Comparison of ENCODE assay signal across 18 cellular contexts in the genomic region with DNA sequence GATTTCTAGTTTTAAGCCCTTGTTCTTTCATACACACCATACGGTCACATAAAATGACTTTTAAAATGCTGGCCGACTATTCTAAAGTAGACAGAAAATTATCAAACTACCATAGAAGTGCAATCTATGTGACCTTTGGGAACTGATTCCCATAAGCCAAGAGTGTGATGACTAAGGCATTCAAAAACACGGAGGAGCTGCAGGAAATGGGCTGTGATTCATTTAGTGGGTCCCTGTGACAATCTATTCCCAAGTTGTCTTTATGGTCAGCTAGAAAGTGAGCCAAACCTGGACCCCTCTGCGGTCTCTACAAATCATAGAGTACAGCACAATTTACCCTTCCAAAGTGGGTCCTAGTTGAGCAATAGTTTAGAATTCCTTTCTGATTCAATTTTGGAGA.
DNase-seq lines count a peak whose midpoint lies in the region; ATAC-seq and TF ChIP-seq lines count a peak whose summit lies in the region.
"Had no signal": no experiment of that assay in that cellular context is flagged by ENCODE, and none has a peak within 500 bp of the region (broad histone marks: within the 10 kb centered on the region; RNA-seq: fewer than 3 reads in every experiment).

No MANE protein-coding gene starts in this region.

- H3K4me1 Mint-ChIP-seq in GM23338 = peaks cover 3% of the 10 kb centered on the region; the same call in 1 of the 3 replicates
- H3K4me1 Mint-ChIP-seq: CD8-positive, alpha-beta memory T cell; naive thymus-derived CD8-positive, alpha-beta T cell had no signal

- no peak overlapping the region for H3K4me2 ChIP-seq in GM23338

- no peak overlapping the region for H3K4me3 ChIP-seq in GM23338
- no peak overlapping the region for H3K4me3 ChIP-seq in epithelial cell of esophagus (ENCODE audit: low read length)
- H3K4me3 ChIP-seq: right atrium auricular region had no signal

- no peaks in the 10 kb centered on the region for H3K4me1 ChIP-seq in GM23338 (ENCODE audit: insufficient read depth)

- no peak overlapping the region for H3K4me3 Mint-ChIP-seq in GM23338
- H3K4me3 Mint-ChIP-seq: CD8-positive, alpha-beta memory T cell; naive thymus-derived CD8-positive, alpha-beta T cell had no signal

- H3K9me3 Mint-ChIP-seq in GM23338 = no peaks in the 10 kb centered on the region
- H3K9me3 Mint-ChIP-seq: CD8-positive, alpha-beta memory T cell; naive thymus-derived CD8-positive, alpha-beta T cell had no signal

- no peaks in the 10 kb centered on the region for H3K36me3 ChIP-seq in GM23338 (ENCODE audit: insufficient read depth)
- H3K36me3 ChIP-seq: right atrium auricular region had no signal

- H3K36me3 Mint-ChIP-seq in GM23338 (ENCODE audit: low read depth) = no peaks in the 10 kb centered on the region
- H3K36me3 Mint-ChIP-seq: naive thymus-derived CD8-positive, alpha-beta T cell had no signal

- H3K27me3 Mint-ChIP-seq in GM23338 (ENCODE audit: insufficient read depth, low read depth, poor library complexity) = no peaks in the 10 kb centered on the region
- H3K27me3 Mint-ChIP-seq: naive thymus-derived CD8-positive, alpha-beta T cell had no signal

- no peak for TF ChIP-seq CTCF in GM23338 (conservative IDR thresholded peaks at IDR 0.05; ENCODE audit: low read depth in 2 of 2)
- no peak for TF ChIP-seq CTCF in epithelial cell of esophagus (IDR thresholded peaks at IDR 0.05; ENCODE audit: insufficient read depth, low read depth, low read length, missing control alignments)

- no peaks in the 10 kb centered on the region for H3K9me2 ChIP-seq in GM23338 (ENCODE audit: insufficient read depth)

- no peak overlapping the region for H3K27ac ChIP-seq in GM23338 (ENCODE audit: low read depth)
- H3K27ac ChIP-seq: right atrium auricular region had no signal

- 0 out of 2 replicates have a peak overlapping the region, but pooled peaks have one; percentile 28 for H2AFZ ChIP-seq in GM23338

- H3K27ac Mint-ChIP-seq in GM23338 = no peak overlapping the region

- DNase-seq in GM23338 (ENCODE audit: low spot score) = no peak
- peak; percentile 35 for DNase-seq in RKO (ENCODE audit: low spot score)
- DNase-seq in epithelial cell of esophagus (ENCODE audit: low read depth) = peak; percentile 43
- DNase-seq in renal cortical epithelial cell (ENCODE audit: low read depth) = peak; percentile 18
- no peak for DNase-seq in NCI-H446 (lab: John Stamatoyannopoulos, UW)
- no peak for DNase-seq in NCI-H2227 treated with DMSO at 0.1 percent for 48 hours (lab: John Stamatoyannopoulos, UW)
- DNase-seq in RPMI8226 = no peak
- DNase-seq: activated naive CD4-positive, alpha-beta T cell treated with anti-CD3 and anti-CD28 coated beads, Interleukin-2, amount 50 U/mL, for 16 hours; CD8-positive, alpha-beta memory T cell; cerebellar nuclear complex; naive thymus-derived CD8-positive, alpha-beta T cell; NCI-H1048; NK-92 treated with Interleukin-12 subunit alpha and Interleukin-12 subunit beta, amount 100 ng/mL, for 24 hours; SHP77 treated with DMSO at 0.1 percent for 48 hours; stimulated activated CD4-positive, alpha-beta T cell treated with anti-CD3 and anti-CD28 coated beads, Interleukin-4, amount 100 ng/mL, for 1 hour had no signal

- no peaks in the 10 kb centered on the region for H3K27me3 ChIP-seq in GM23338 (ENCODE audit: insufficient read depth)
- H3K27me3 ChIP-seq: right atrium auricular region had no signal

- no peaks in the 10 kb centered on the region for H4K20me1 ChIP-seq in GM23338 (replicated peaks; ENCODE audit: insufficient read depth)

- ATAC-seq in GM23338 = no peak
- ATAC-seq in GM19397 (IDR thresholded peaks at IDR 0.05; ENCODE audit: unreplicated experiment) = no peak
- ATAC-seq: HepG2; naive thymus-derived CD8-positive, alpha-beta T cell had no signal

- H3F3A ChIP-seq in GM23338 (replicated peaks; ENCODE audit: low read depth) = no peaks in the 10 kb centered on the region

- H3K79me2 ChIP-seq in GM23338 (replicated peaks; ENCODE audit: insufficient read depth) = no peaks in the 10 kb centered on the region

TF ChIP-seq in GM23338, 12 proteins besides CTCF, POLR2A, EP300 and RAD21 (continues in another document):
- TF ChIP-seq NANOG (IDR thresholded peaks at IDR 0.05; ENCODE audit: borderline replicate concordance) (no peak), ZNF114 (CRISPR knock-in tag; IDR thresholded peaks at IDR 0.05) (no peak), JUNB (IDR thresholded peaks at IDR 0.05; ENCODE audit: unreplicated experiment) (no peak), EZH2 (IDR thresholded peaks at IDR 0.05; ENCODE audit: low read depth, unreplicated experiment) (no peak), STAT1 (IDR thresholded peaks at IDR 0.05; ENCODE audit: unreplicated experiment) (no peak), ZNF331 (CRISPR knock-in tag; IDR thresholded peaks at IDR 0.05; ENCODE audit: low read depth) (no peak), ETS1 (IDR thresholded peaks at IDR 0.05) (no peak), CREB1 (CRISPR knock-in tag; IDR thresholded peaks at IDR 0.05; ENCODE audit: low read depth) (no peak)
- TF ChIP-seq, protein P1, sequence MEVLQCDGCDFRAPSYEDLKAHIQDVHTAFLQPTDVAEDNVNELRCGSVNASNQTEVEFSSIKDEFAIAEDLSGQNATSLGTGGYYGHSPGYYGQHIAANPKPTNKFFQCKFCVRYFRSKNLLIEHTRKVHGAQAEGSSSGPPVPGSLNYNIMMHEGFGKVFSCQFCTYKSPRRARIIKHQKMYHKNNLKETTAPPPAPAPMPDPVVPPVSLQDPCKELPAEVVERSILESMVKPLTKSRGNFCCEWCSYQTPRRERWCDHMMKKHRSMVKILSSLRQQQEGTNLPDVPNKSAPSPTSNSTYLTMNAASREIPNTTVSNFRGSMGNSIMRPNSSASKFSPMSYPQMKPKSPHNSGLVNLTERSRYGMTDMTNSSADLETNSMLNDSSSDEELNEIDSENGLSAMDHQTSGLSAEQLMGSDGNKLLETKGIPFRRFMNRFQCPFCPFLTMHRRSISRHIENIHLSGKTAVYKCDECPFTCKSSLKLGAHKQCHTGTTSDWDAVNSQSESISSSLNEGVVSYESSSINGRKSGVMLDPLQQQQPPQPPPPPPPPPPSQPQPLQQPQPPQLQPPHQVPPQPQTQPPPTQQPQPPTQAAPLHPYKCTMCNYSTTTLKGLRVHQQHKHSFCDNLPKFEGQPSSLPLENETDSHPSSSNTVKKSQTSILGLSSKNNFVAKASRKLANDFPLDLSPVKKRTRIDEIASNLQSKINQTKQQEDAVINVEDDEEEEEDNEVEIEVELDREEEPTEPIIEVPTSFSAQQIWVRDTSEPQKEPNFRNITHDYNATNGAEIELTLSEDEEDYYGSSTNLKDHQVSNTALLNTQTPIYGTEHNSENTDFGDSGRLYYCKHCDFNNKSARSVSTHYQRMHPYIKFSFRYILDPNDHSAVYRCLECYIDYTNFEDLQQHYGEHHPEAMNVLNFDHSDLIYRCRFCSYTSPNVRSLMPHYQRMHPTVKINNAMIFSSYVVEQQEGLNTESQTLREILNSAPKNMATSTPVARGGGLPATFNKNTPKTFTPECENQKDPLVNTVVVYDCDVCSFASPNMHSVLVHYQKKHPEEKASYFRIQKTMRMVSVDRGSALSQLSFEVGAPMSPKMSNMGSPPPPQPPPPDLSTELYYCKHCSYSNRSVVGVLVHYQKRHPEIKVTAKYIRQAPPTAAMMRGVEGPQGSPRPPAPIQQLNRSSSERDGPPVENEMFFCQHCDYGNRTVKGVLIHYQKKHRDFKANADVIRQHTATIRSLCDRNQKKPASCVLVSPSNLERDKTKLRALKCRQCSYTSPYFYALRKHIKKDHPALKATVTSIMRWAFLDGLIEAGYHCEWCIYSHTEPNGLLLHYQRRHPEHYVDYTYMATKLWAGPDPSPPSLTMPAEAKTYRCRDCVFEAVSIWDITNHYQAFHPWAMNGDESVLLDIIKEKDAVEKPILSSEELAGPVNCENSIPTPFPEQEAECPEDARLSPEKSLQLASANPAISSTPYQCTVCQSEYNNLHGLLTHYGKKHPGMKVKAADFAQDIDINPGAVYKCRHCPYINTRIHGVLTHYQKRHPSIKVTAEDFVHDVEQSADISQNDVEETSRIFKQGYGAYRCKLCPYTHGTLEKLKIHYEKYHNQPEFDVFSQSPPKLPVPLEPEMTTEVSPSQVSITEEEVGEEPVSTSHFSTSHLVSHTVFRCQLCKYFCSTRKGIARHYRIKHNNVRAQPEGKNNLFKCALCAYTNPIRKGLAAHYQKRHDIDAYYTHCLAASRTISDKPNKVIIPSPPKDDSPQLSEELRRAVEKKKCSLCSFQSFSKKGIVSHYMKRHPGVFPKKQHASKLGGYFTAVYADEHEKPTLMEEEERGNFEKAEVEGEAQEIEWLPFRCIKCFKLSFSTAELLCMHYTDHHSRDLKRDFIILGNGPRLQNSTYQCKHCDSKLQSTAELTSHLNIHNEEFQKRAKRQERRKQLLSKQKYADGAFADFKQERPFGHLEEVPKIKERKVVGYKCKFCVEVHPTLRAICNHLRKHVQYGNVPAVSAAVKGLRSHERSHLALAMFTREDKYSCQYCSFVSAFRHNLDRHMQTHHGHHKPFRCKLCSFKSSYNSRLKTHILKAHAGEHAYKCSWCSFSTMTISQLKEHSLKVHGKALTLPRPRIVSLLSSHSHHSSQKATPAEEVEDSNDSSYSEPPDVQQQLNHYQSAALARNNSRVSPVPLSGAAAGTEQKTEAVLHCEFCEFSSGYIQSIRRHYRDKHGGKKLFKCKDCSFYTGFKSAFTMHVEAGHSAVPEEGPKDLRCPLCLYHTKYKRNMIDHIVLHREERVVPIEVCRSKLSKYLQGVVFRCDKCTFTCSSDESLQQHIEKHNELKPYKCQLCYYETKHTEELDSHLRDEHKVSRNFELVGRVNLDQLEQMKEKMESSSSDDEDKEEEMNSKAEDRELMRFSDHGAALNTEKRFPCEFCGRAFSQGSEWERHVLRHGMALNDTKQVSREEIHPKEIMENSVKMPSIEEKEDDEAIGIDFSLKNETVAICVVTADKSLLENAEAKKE (CRISPR knock-in tag; IDR thresholded peaks at IDR 0.05) = no peak

Comparison
In these comparisons a context has a peak if more than half of its experiments do, and no peak if none do; other contexts are left out.
1. DNase-seq: peak in RKO (single experiment), epithelial cell of esophagus (single experiment) and renal cortical epithelial cell (single experiment); none in GM23338 (single experiment), NCI-H446 (0 of 2), NCI-H2227 treated with DMSO at 0.1 percent for 48 hours (single experiment) and RPMI8226 (single experiment).